Comparison of ENCODE assay signal across 26 cellular contexts in the genomic region with DNA sequence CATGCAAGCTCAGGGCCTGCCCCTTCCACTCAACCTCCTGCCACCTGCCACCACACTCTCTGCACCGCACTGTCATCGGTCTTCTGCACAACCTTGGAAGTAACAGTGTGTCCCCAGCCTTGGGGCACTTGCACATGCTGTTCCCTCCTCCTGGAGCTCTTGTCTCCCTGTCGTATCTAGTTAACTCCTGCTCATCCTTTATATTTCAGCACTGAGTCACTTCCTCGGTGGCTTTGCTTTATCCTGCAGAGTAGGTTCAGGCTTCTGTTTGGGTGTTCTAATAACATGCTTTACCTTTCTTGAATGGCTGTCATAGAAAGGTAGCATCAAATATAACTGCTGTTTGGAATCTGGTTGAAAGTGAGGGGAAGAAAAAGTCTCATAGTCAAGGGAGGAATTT. TPM values are rescaled to one million over a fixed set of nuclear protein-coding genes. Genes with fewer than 3 reads are reported as not detected.
DNase-seq lines count a peak whose midpoint lies in the region; ATAC-seq, FAIRE-seq and TF ChIP-seq lines count a peak whose summit lies in the region.
"Had no signal": no experiment of that assay in that cellular context is flagged by ENCODE, and none has a peak within 500 bp of the region (broad histone marks: within the 10 kb centered on the region; RNA-seq: fewer than 3 reads in every experiment).

No MANE protein-coding gene starts in this region.

- H3K4me3 ChIP-seq in epithelial cell of esophagus (ENCODE audit: low read length) (no peak overlapping the region), kidney (ENCODE audit: low read length in 2 of 2) (no peak overlapping the region)
- H3K4me3 ChIP-seq: heart left ventricle, upper lobe of right lung had no signal

- no peaks in the 10 kb centered on the region for H3K9me3 ChIP-seq in CD4-positive, alpha-beta T cell (ENCODE audit: control insufficient read depth, low read length)
- H3K9me3 ChIP-seq in kidney (ENCODE audit: control insufficient read depth in 1 of 2, low read length in 2 of 2): no peaks in the 10 kb centered on the region
- H3K9me3 ChIP-seq: heart left ventricle, upper lobe of right lung had no signal

- H3K4me1 Mint-ChIP-seq in T-helper 2 cell treated with Interferon-gamma antibody and Interleukin-4, amounts not matched to agents 5 μg/mL and 100 μg/mL, for 36 hours (ENCODE audit: low read depth): peaks cover 57% of the 10 kb centered on the region
- H3K4me1 Mint-ChIP-seq in CD4-positive, alpha-beta T cell (ENCODE audit: low read depth): peaks cover 94% of the 10 kb centered on the region

- H3K36me3 ChIP-seq in kidney (ENCODE audit: control insufficient read depth in 1 of 2, insufficient read depth in 2 of 2, low read length in 2 of 2): peaks cover 10 to 13% of the 10 kb centered on the region in 2 donors
- H3K36me3 ChIP-seq: heart left ventricle, upper lobe of right lung had no signal

- peak overlapping the region; percentile 9 for H3K4me3 Mint-ChIP-seq in T-helper 2 cell treated with Interferon-gamma antibody and Interleukin-4, amounts not matched to agents 5 μg/mL and 100 μg/mL, for 36 hours
- H3K4me3 Mint-ChIP-seq in CD4-positive, alpha-beta T cell: peak overlapping the region; percentile 9
- H3K4me3 Mint-ChIP-seq: activated B cell treated with CpG ODN at 0.5 μM for 24 hours, H9 had no signal

- FAIRE-seq in kidney (lab: Jason Lieb, UNC): no peak
- FAIRE-seq: A204.1 had no signal

- POLR2A ChIA-PET in CD4-positive, alpha-beta T cell (lab: Charles Lee): no interaction called here

- no peak overlapping the region for H3K9ac ChIP-seq in kidney (ENCODE audit: low read length in 2 of 2)

- peaks cover 11 to 31% of the 10 kb centered on the region in 2 donors for H3K4me1 ChIP-seq in kidney (ENCODE audit: control insufficient read depth in 1 of 2, insufficient read depth in 1 of 2, low read depth in 1 of 2, low read length in 2 of 2)

- no peak for TF ChIP-seq CTCF in CD4-positive, alpha-beta T cell (IDR thresholded peaks at IDR 0.05)
- TF ChIP-seq CTCF in epithelial cell of esophagus (IDR thresholded peaks at IDR 0.05; ENCODE audit: insufficient read depth, low read depth, low read length, missing control alignments) (no peak), kidney (IDR thresholded peaks at IDR 0.05; ENCODE audit: borderline replicate concordance, extremely low read depth, insufficient read depth) (no peak)

- ATAC-seq in CD4-positive, alpha-beta T cell (ENCODE audit: poor library complexity): no peak
- ATAC-seq: heart left ventricle, upper lobe of right lung had no signal

- H3K27ac Mint-ChIP-seq in T-helper 2 cell treated with Interferon-gamma antibody and Interleukin-4, amounts not matched to agents 5 μg/mL and 100 μg/mL, for 36 hours: no peak overlapping the region
- peak overlapping the region; percentile 80 for H3K27ac Mint-ChIP-seq in CD4-positive, alpha-beta T cell
- H3K27ac Mint-ChIP-seq: activated B cell treated with CpG ODN at 0.5 μM for 24 hours, H9 had no signal

- peaks cover 19% of the 10 kb centered on the region for H3K27me3 Mint-ChIP-seq in T-helper 2 cell treated with Interferon-gamma antibody and Interleukin-4, amounts not matched to agents 5 μg/mL and 100 μg/mL, for 36 hours (ENCODE audit: low read depth)
- H3K27me3 Mint-ChIP-seq in CD4-positive, alpha-beta T cell: no peaks in the 10 kb centered on the region

- H3K27me3 ChIP-seq in CD4-positive, alpha-beta T cell (ENCODE audit: control insufficient read depth, insufficient read depth, low read length): no peaks in the 10 kb centered on the region
- H3K27me3 ChIP-seq: heart left ventricle, upper lobe of right lung had no signal

- intact Hi-C loops in CD4-positive, alpha-beta T cell (cut with DNase I, micrococcal nuclease): no loop called here
- intact Hi-C loops in kidney (cut with DNase I): no loop called here

- H3K27ac ChIP-seq in CD4-positive, alpha-beta T cell (ENCODE audit: low read depth, low read length): peak overlapping the region; percentile 34
- H3K27ac ChIP-seq in kidney (ENCODE audit: low read depth in 2 of 2, low read length in 2 of 2): no peak overlapping the region
- H3K27ac ChIP-seq: epithelial cell of prostate, heart left ventricle, upper lobe of right lung had no signal

- no peak for DNase-seq in T-helper 2 cell treated with Interferon-gamma antibody and Interleukin-4, amounts not matched to agents 5 μg/mL and 100 μg/mL, for 36 hours (ENCODE audit: low spot score)
- DNase-seq in T-helper 2 cell: no peak
- no peak for DNase-seq in CD4-positive, alpha-beta T cell
- DNase-seq in RPMI7951 (ENCODE audit: low read depth): peak; percentile 51
- peak; percentile 43 for DNase-seq in epithelial cell of esophagus (ENCODE audit: low read depth)
- DNase-seq in nucleus accumbens (lab: John Stamatoyannopoulos, UW): no peak
- DNase-seq in NCI-H524 treated with DMSO at 0.1 percent for 48 hours (lab: John Stamatoyannopoulos, UW): no peak
- DNase-seq in kidney: no peak
- DNase-seq: activated B cell treated with CpG ODN at 0.5 μM for 24 hours; activated CD8-positive, alpha-beta memory T cell treated with anti-CD3 and anti-CD28 coated beads for 24 hours; activated T-cell treated with anti-CD3 and anti-CD28 coated beads, Interleukin-2, amount 50 U/mL, for 1 hour; COR-L47; DMS79; H9; heart left ventricle; Kasumi-1; NCI-H1092; NCI-H187 treated with DMSO at 0.1 percent for 48 hours; NCI-H748 treated with DMSO at 0.1 percent for 48 hours; RPMI8226; T1000; upper lobe of right lung had no signal

- H3K9me3 Mint-ChIP-seq in T-helper 2 cell treated with Interferon-gamma antibody and Interleukin-4, amounts not matched to agents 5 μg/mL and 100 μg/mL, for 36 hours: no peaks in the 10 kb centered on the region
- H3K9me3 Mint-ChIP-seq in CD4-positive, alpha-beta T cell: peaks cover 3% of the 10 kb centered on the region
- H3K9me3 Mint-ChIP-seq: activated B cell treated with CpG ODN at 0.5 μM for 24 hours, H9 had no signal

- H3K36me3 Mint-ChIP-seq in T-helper 2 cell treated with Interferon-gamma antibody and Interleukin-4, amounts not matched to agents 5 μg/mL and 100 μg/mL, for 36 hours (ENCODE audit: low read depth): peaks cover 7% of the 10 kb centered on the region
- H3K36me3 Mint-ChIP-seq in CD4-positive, alpha-beta T cell (ENCODE audit: low read depth): no peaks in the 10 kb centered on the region

- CTCF ChIA-PET in CD4-positive, alpha-beta T cell (lab: Charles Lee): interaction anchor here (1.1 to 1.7 kb wide), 2 partner anchors 117 to 136 kb away, joined by 3 read pairs; no protein-coding TSS in a partner anchor

RNA-seq across cellular contexts. Expression of a gene that starts 25.3 kb away (rescaled TPM):
- under 1 TPM; 0.36 to 0.52 TPM for total RNA-seq in CD4-positive, alpha-beta T cell
- 5.4 and 12.6 TPM in 2 replicates for total RNA-seq in RPMI7951 (2014; rRNA removed; shearing (Covaris generic))
- total RNA-seq in kidney: 607 TPM
- 199 TPM for polyA plus RNA-seq in kidney (ENCODE audit: insufficient read depth, low read depth, low replicate concordance)
- total RNA-seq: chondrocyte, H9, skeletal muscle tissue had no signal

Comparison
In these comparisons a context has a peak if more than half of its experiments do, and no peak if none do; other contexts are left out.
1. DNase-seq: peak in RPMI7951 (single experiment) and epithelial cell of esophagus (single experiment); none in T-helper 2 cell treated with Interferon-gamma antibody and Interleukin-4, amounts not matched to agents 5 μg/mL and 100 μg/mL, for 36 hours (single experiment), T-helper 2 cell (0 of 5), CD4-positive, alpha-beta T cell (0 of 10), nucleus accumbens (0 of 56), NCI-H524 treated with DMSO at 0.1 percent for 48 hours (single experiment) and kidney (single experiment).
2. RNA of a gene that starts 25.3 kb away (total RNA-seq): 607 TPM in kidney (single experiment); 5.4 to 12.6 TPM in RPMI7951 and 0.36 to 0.52 TPM in CD4-positive, alpha-beta T cell; every median in the first group is over 10 times any median in the second.